17 cellular contexts compared by ENCODE assay signal in genomic region chr7:155798673-155799439, GRCh38. TPM values are rescaled to one million over a fixed set of nuclear protein-coding genes. Genes with fewer than 3 reads are reported as not detected.
DNase-seq lines count a peak whose midpoint lies in the region; ATAC-seq, FAIRE-seq and TF ChIP-seq lines count a peak whose summit lies in the region.
"Had no signal": no experiment of that assay in that cellular context is flagged by ENCODE, and none has a peak within 500 bp of the region (broad histone marks: within the 10 kb centered on the region; RNA-seq: fewer than 3 reads in every experiment).

No MANE protein-coding gene starts in this region.

- no peak for TF ChIP-seq EP300 in K562 (IDR thresholded peaks at IDR 0.05; ENCODE audit: low read length)

- peak; percentile 11 for FAIRE-seq in K562 (lab: Jason Lieb, UNC)

- peaks cover 8% of the 10 kb centered on the region for H4K20me1 ChIP-seq in K562 (replicated peaks; ENCODE audit: control insufficient read depth, insufficient read depth, low read length)

- TF ChIP-seq RAD21 in K562 (CRISPR knock-in tag; conservative IDR thresholded peaks at IDR 0.05 in 1 of 2, IDR thresholded peaks at IDR 0.05 in 1 of 2), result no peak

- no peak overlapping the region for H2AFZ ChIP-seq in K562 (ENCODE audit: low read depth, low read length)

- WGBS in K562 (ENCODE audit: insufficient coverage, low coverage, missing lambda C conversion rate), result 6% methylated on average over 13 of the region's 13 CpGs

- DNase-seq in DMS 273 (lab: John Stamatoyannopoulos, UW; ENCODE audit: unreplicated experiment) (peak; percentile 48), DMS 273 treated with DMSO at 0.1 percent for 48 hours (lab: John Stamatoyannopoulos, UW) (no peak), GDM1 (lab: John Stamatoyannopoulos, UW) (peak; percentile 24), NCI-H69 (lab: John Stamatoyannopoulos, UW) (peak; percentile 82), K562 (ENCODE audit: extremely low read depth in 1 of 4, low spot score in 3 of 4) (no peak), A673 (ENCODE audit: low spot score) (no peak), brain microvascular endothelial cell (no peak)
- DNase-seq in effector CD4-positive, alpha-beta T cell, result no peak
- DNase-seq: activated CD4-positive, alpha-beta T cell treated with anti-CD3 and anti-CD28 coated beads for 36 hours; activated T-cell treated with anti-CD3 and anti-CD28 coated beads, Interleukin-2, amount 50 U/mL, for 1 hour; central memory CD4-positive, alpha-beta T cell; NCI-H1694; SW 1271 had no signal

- peaks cover 0 to 18% of the 10 kb centered on the region in 2 experiments; a peak in 2 of 5 replicates for H3K4me1 ChIP-seq in K562 (replicated peaks in 1 of 2; ENCODE audit: control insufficient read depth in 2 of 2, insufficient read depth in 2 of 2, low read length in 2 of 2)
- H3K4me1 ChIP-seq in A673 (ENCODE audit: insufficient read depth, low read length, poor library complexity, severe bottlenecking), result no peaks in the 10 kb centered on the region

- H3K79me2 ChIP-seq in K562 (ENCODE audit: control insufficient read depth, insufficient read depth, low read length), result no peaks in the 10 kb centered on the region

- no peak overlapping the region for H3K4me3 ChIP-seq in K562
- H3K4me3 ChIP-seq in A673 (ENCODE audit: low read depth, low read length, poor library complexity, severe bottlenecking), result no peak overlapping the region
- H3K4me3 ChIP-seq in brain microvascular endothelial cell (ENCODE audit: low read depth, low read length), result no peak overlapping the region
- H3K4me3 ChIP-seq: gastroesophageal sphincter had no signal

- H3K27ac ChIP-seq in K562 (ENCODE audit: extremely low read depth, low read depth, low read length), result no peak overlapping the region
- H3K27ac ChIP-seq in A673 (ENCODE audit: low read depth, low read length, poor library complexity, severe bottlenecking), result no peak overlapping the region
- no peak overlapping the region for H3K27ac ChIP-seq in brain microvascular endothelial cell
- H3K27ac ChIP-seq: 22Rv1, gastroesophageal sphincter, neutrophil had no signal

- TF ChIP-seq POLR2A in K562 (conservative IDR thresholded peaks at IDR 0.05), result no peak

- no peaks in the 10 kb centered on the region for H3K9me1 ChIP-seq in K562 (ENCODE audit: control insufficient read depth, insufficient read depth, low read length)

- CTCF ChIA-PET in K562 (lab: Yijun Ruan, JAX; ENCODE audit: low intra/inter-chr PET ratio) (no interaction called here), A673 (lab: Charles Lee) (no interaction called here)

- H3K4me2 ChIP-seq in K562 (ENCODE audit: insufficient read depth, low read length), result no peak overlapping the region

- H3K27me3 ChIP-seq in K562 (ENCODE audit: control insufficient read depth in 2 of 2, insufficient read depth in 2 of 2, low read length in 2 of 2) (peaks cover 38 to 64% of the 10 kb centered on the region in 2 experiments), A673 (replicated peaks; ENCODE audit: insufficient read depth, low read depth, low read length, poor library complexity) (peaks cover 58% of the 10 kb centered on the region), brain microvascular endothelial cell (replicated peaks) (peaks cover 13% of the 10 kb centered on the region)

- in situ Hi-C loops in K562 (cut with MboI), result no loop called here
- in situ Hi-C loops in brain microvascular endothelial cell (cut with HindIII; ENCODE audit: low pct_ligation_motif_present, low sequenced_read_pairs), result no loop called here

- POLR2A ChIA-PET in K562 (lab: Yijun Ruan, JAX), result interaction anchor here (0.6 to 1.2 kb wide), 4 partner anchors 9 to 854 kb away, joined by 3 to 4 read pairs (median 3); no protein-coding TSS in a partner anchor
- POLR2A ChIA-PET in A673 (lab: Charles Lee; ENCODE audit: low non-redundant PET), result no interaction called here

- TF ChIP-seq CTCF in K562 (IDR thresholded peaks at IDR 0.05 in 2 of 3, conservative IDR thresholded peaks at IDR 0.05 in 1 of 3; ENCODE audit: insufficient read depth in 2 of 3, low read depth in 1 of 3, low read length in 3 of 3), result no peak
- no peak for TF ChIP-seq CTCF in A673 (conservative IDR thresholded peaks at IDR 0.05; ENCODE audit: low read depth, low read length)
- no peak for TF ChIP-seq CTCF in brain microvascular endothelial cell (IDR thresholded peaks at IDR 0.05; ENCODE audit: low read depth, low read length, missing control alignments)

- H3K9me3 ChIP-seq in K562 (replicated peaks; ENCODE audit: control insufficient read depth, insufficient read depth, low read depth, low read length), result no peaks in the 10 kb centered on the region
- no peaks in the 10 kb centered on the region for H3K9me3 ChIP-seq in A673 (ENCODE audit: low read depth, low read length, poor library complexity, severe bottlenecking)
- H3K9me3 ChIP-seq: gastroesophageal sphincter, neutrophil had no signal

- intact Hi-C loops in K562 (cut with micrococcal nuclease), result loop anchor here (5.0 kb wide), 3 partner anchors 673 to 1678 kb away; no protein-coding TSS in a partner anchor
- intact Hi-C loops in A673 (cut with micrococcal nuclease; ENCODE audit: unreplicated experiment), result loop anchor here (5.0 kb wide), 1 partner anchor 1028 kb away; no protein-coding TSS in a partner anchor

- no peak for ATAC-seq in K562
- ATAC-seq: activated CD4-positive, alpha-beta T cell treated with anti-CD3 and anti-CD28 coated beads for 36 hours; gastroesophageal sphincter; stimulated activated effector memory CD8-positive, alpha-beta T cell treated with anti-CD3 and anti-CD28 coated beads, Interleukin-12 subunit alpha, Interleukin-12 subunit beta, amount 100 ng/mL, for 72 hours had no signal

- no peak overlapping the region for H3K9ac ChIP-seq in K562 (ENCODE audit: insufficient read depth in 1 of 2, low read depth in 2 of 2, low read length in 2 of 2)

- BruUV-seq in K562 (replicated peaks; lab: Mats Ljungman, UMichigan) (no TSS peak), A673 (replicated peaks; lab: Mats Ljungman, UMichigan) (no TSS peak)

- H3K36me3 ChIP-seq in K562 (ENCODE audit: control insufficient read depth, insufficient read depth, low read length) (no peaks in the 10 kb centered on the region), A673 (ENCODE audit: insufficient read depth, low read length, poor library complexity, severe bottlenecking) (no peaks in the 10 kb centered on the region), brain microvascular endothelial cell (replicated peaks) (no peaks in the 10 kb centered on the region)
- H3K36me3 ChIP-seq: gastroesophageal sphincter, neutrophil had no signal

RNA-seq across cellular contexts. Expression of gene SHH, which starts 13.4 kb away (rescaled TPM):
- total RNA-seq in K562 (2011; cell fraction: chromatin; rRNA removed; ENCODE audit: low replicate concordance), result not detected in 2 replicates
- total RNA-seq in K562 (2011; cell fraction: nucleolus; rRNA removed), result not detected in 2 replicates
- not detected in 2 replicates for total RNA-seq in K562 (2011; cell fraction: nucleoplasm; rRNA removed)
- total RNA-seq in K562 (2014; rRNA removed) (not detected in 2 replicates), K562 (2014; rRNA removed; fragmentation: Illumina TruSeq; extraction: Trizol) (not detected in 2 replicates), K562 (2015; rRNA removed; fragmentation: Illumina TruSeq; extraction: Trizol) (not detected in 2 replicates), K562 (2021) (0.09 TPM in 1 of 2 replicates, not detected in the other), A673 (2021) (not detected in 2 replicates)
- polyA plus RNA-seq in K562 (2011; rRNA removed) (not detected in 2 replicates), K562 (2014; fragmentation: Illumina TruSeq; extraction: Trizol) (not detected in 2 replicates), K562 (2014; fragmentation: Nextera tagmentation; extraction: Ambion mirVana) (not detected), K562 (2014; rRNA removed) (not detected in 2 replicates)
- not detected in 2 replicates for polyA plus RNA-seq in K562 (2011; cell fraction: cytosol; rRNA removed)
- polyA plus RNA-seq in K562 (2011; cell fraction: nucleus; rRNA removed), result not detected in 2 replicates
- 0.03 TPM in 1 of 2 replicates, not detected in the other for polyA plus RNA-seq in K562 (2012)
- not detected in 2 replicates for polyA minus RNA-seq in K562 (2011; rRNA and poly(A)+ RNA removed)
- not detected in 2 replicates for polyA minus RNA-seq in K562 (2011; cell fraction: cytosol; rRNA and poly(A)+ RNA removed)
- polyA minus RNA-seq in K562 (2011; cell fraction: nucleus; rRNA and poly(A)+ RNA removed), result not detected in 2 replicates
- total RNA-seq: activated CD4-positive, alpha-beta T cell treated with anti-CD3 and anti-CD28 coated beads for 36 hours had no signal

Comparison
In these comparisons a context has a peak if more than half of its experiments do, and no peak if none do; other contexts are left out.
1. DNase-seq: peak in DMS 273 (single experiment), GDM1 (single experiment) and NCI-H69 (single experiment); none in DMS 273 treated with DMSO at 0.1 percent for 48 hours (single experiment), K562 (0 of 4), effector CD4-positive, alpha-beta T cell (single experiment), A673 (single experiment) and brain microvascular endothelial cell (single experiment).